35 cellular contexts compared by ENCODE assay signal in genomic region chr18:61989138-61989537, GRCh38.
"Had no signal": no experiment of that assay in that cellular context is flagged by ENCODE, and none has a peak within 500 bp of the region (broad histone marks: within the 10 kb centered on the region; RNA-seq: fewer than 3 reads in every experiment).

No MANE protein-coding gene starts in this region.

- H3K27me3 ChIP-seq: MG63 had no signal

- H3K36me3 ChIP-seq: MG63 had no signal

- DNase-seq: Karpas-422, Kasumi-1, MG63, MM.1S, MV-4-11, NCI-H1048, NCI-H1092, NCI-H1092 treated with DMSO at 0.1 percent for 48 hours, NCI-H1105, NCI-H1105 treated with DMSO at 0.1 percent for 48 hours, NCI-H1417, NCI-H1417 treated with DMSO at 0.1 percent for 48 hours, NCI-H1436, NCI-H1436 treated with DMSO at 0.1 percent for 48 hours, NCI-H146, NCI-H1694, NCI-H1694 treated with DMSO at 0.1 percent for 48 hours, NCI-H187, NCI-H187 treated with DMSO at 0.1 percent for 48 hours, NCI-H1930, NCI-H2029, NCI-H2029 treated with DMSO at 0.1 percent for 48 hours, NCI-H2081, NCI-H2081 treated with DMSO at 0.1 percent for 48 hours, NCI-H2107, NCI-H2171, NCI-H2171 treated with DMSO at 0.1 percent for 48 hours, NCI-H2227 treated with DMSO at 0.1 percent for 48 hours, NCI-H226, NCI-H345, NCI-H446, NCI-H446 treated with DMSO at 0.1 percent for 48 hours, NCI-H510A, NCI-H510A treated with DMSO at 0.1 percent for 48 hours, NCI-H524 had no signal

- H3K9me3 ChIP-seq: MG63 had no signal

- H3K4me3 ChIP-seq: MG63 had no signal
